In the genomic region with DNA sequence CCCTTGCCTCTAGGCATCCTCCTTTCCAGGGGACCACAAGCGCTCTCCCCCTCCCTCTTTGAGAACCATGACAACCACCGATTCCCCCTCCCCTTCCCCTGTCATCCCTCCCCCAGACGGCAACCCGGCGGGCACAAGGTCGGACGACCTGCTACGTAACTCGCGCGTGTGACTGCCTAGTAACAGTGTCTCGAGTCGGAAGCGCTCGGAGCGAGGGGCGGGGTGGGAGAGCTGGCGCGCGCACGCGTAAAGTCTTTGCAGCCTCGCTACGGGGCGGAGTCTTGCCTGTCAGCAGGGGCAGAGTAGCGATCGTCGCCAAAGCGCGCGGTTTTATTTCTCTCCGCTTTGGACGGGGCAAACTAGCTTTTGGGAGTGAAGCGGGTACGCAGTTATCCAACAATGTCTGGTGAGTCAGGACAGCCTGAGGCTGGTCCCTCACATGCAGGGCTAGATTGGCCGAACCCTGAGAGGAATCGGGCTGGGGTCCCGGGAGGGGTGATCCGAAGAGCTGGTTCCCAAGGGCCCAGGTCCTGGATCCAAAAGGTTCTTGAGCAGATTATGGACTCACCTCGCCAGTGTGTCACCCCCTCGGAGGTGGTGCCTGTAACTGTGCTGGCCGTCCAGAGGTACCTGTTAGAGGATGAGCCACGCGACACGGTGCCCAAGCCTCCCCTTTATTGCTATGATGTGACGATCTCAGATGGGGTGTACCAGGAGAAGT, we compare ENCODE assay signal across 8 cellular contexts. TPM values are rescaled to one million over a fixed set of nuclear protein-coding genes. Genes with fewer than 3 reads are reported as not detected.
DNase-seq lines count a peak whose midpoint lies in the region; ATAC-seq and TF ChIP-seq lines count a peak whose summit lies in the region.

A gene with protein sequence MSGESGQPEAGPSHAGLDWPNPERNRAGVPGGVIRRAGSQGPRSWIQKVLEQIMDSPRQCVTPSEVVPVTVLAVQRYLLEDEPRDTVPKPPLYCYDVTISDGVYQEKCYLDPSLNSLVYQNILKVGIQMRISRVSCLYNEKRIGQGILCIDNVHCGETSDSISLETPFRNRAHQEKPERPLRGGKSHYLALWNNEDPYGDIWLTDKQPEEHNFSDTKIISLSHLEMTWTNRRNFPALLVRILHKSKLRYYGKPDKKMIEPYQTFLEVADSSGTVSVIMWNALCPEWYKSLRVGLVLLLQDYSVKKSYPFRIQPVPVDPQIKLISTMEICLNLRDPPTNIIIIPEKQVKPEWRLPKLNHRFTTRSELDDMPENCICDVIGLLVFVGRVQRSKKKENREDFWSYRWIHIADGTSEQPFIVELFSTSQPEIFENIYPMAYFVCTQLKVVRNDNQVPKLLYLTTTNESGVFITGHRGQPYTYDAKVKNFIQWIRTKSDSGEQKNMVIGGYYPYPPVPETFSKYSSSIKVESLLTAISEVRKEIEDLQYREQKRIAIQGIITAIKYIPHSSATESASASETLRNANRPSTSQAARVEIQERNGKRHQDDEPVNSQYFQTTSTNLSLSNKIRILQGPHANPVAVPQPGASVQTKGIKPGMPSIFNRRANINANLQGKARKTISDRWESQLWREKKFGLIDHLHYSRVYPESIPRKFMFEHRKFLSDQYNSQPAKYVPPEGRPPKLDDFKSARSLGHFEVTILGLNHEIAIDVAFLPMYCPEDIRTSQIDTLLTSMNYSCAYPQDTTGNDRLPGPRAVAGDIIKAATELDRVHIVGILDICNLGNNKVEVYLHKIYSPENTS (plus strand): TSS at position 297 of the 721 bp plus-strand sequence. CDS start 103 bp downstream, at position 400.

- in situ Hi-C loops in transverse colon (cut with MboI; ENCODE audit: low pct_ligation_motif_present in 1 of 4, low pct_unique_long_range_greater_than_20kb in 1 of 4, low sequenced_read_pairs in 3 of 4): loop anchor here in 2 of 4 donors (25.0 kb wide), 1 partner anchor 125 kb away; no protein-coding TSS in a partner anchor

- no peak for TF ChIP-seq CTCF in transverse colon (IDR thresholded peaks at IDR 0.05)

- H3K27me3 ChIP-seq in transverse colon: no peaks in the 10 kb centered on the region

- TF ChIP-seq EP300 in transverse colon (IDR thresholded peaks at IDR 0.05; ENCODE audit: low read depth): no peak

- ATAC-seq in GM21528 (IDR thresholded peaks at IDR 0.05; ENCODE audit: low FRiP score, unreplicated experiment) (peak; percentile 99), SK-N-SH treated with all-trans-retinoic acid at 6 μM for 48 hours (peak; percentile 99), left cardiac atrium (peak; percentile 96 to 100)

- TF ChIP-seq POLR2A in transverse colon (IDR thresholded peaks at IDR 0.05): peak; percentile 37

- DNase-seq in DMS53 (lab: John Stamatoyannopoulos, UW) (peak; percentile 97), HuH-7 (ENCODE audit: low spot score) (peak; percentile 56), left cardiac atrium (peak; percentile 80), posterior cingulate gyrus (peak; percentile 55 to 96 (median 76)), transverse colon (peak; percentile 86)
- DNase-seq in activated naive CD8-positive, alpha-beta T cell treated with anti-CD3 and anti-CD28 coated beads, Interleukin-2, amount 50 U/mL, for 16 hours (ENCODE audit: low read depth, low spot score): peak; percentile 57

- no peaks in the 10 kb centered on the region for H3K4me1 ChIP-seq in transverse colon

- WGBS in transverse colon (ENCODE audit: low coverage in 1 of 2), 2 donors: 54% methylated on average over 46 of the region's 46 CpGs; no CpG with 5 or more reads in 1 of the 2 donors

- intact Hi-C loops in left cardiac atrium (cut with DNase I) (loop anchor here in 1 of 2 donors (10.0 kb wide), 1 partner anchor 183 kb away; no protein-coding TSS in a partner anchor), posterior cingulate gyrus (cut with DNase I) (no loop called here), transverse colon (cut with DNase I; ENCODE audit: low total_unique reads) (no loop called here)

- no peaks in the 10 kb centered on the region for H3K36me3 ChIP-seq in transverse colon

- peak within 1 kb of the TSS in 3 of 4 donors; percentile 20 to 50 (median 45) for H3K27ac ChIP-seq in transverse colon

- no peaks in the 10 kb centered on the region for H3K9me3 ChIP-seq in transverse colon

- H3K4me3 ChIP-seq in transverse colon: peak within 1 kb of the TSS; percentile 35 to 63 (median 42)

TF ChIP-seq in SK-N-SH treated with all-trans-retinoic acid at 6 μM for 48 hours, 23 proteins besides CTCF, POLR2A, EP300 and RAD21:
- TF ChIP-seq TOX (CRISPR knock-in tag; IDR thresholded peaks at IDR 0.05; ENCODE audit: borderline replicate concordance) (no peak), ARNTL (CRISPR knock-in tag; IDR thresholded peaks at IDR 0.05; ENCODE audit: borderline replicate concordance, low read depth) (no peak), ZFP3 (CRISPR knock-in tag; IDR thresholded peaks at IDR 0.05) (no peak), ISL1 (CRISPR knock-in tag; IDR thresholded peaks at IDR 0.05) (no peak), GLIS3 (CRISPR knock-in tag; IDR thresholded peaks at IDR 0.05) (no peak), ESRRG (CRISPR knock-in tag; IDR thresholded peaks at IDR 0.05) (no peak), ZC3H10 (CRISPR knock-in tag; IDR thresholded peaks at IDR 0.05) (no peak)

RNA-seq across cellular contexts. Expression of the gene that starts here (rescaled TPM):
- total RNA-seq in left cardiac atrium (1 to 10 TPM; 1.2 to 1.9 TPM), transverse colon (10 to 100 TPM in 1 of 4 donors, 1 to 10 TPM in 2, not detected in 1; 1.9 to 13.8 (median 4.6) TPM)

Comparison
In these comparisons a context has a peak if more than half of its experiments do, and no peak if none do; other contexts are left out.
1. Peak in every context shown above with its lines: DNase-seq, ATAC-seq, H3K4me3 ChIP-seq and H3K27ac ChIP-seq.